28 cellular contexts compared by ENCODE assay signal in genomic region chr9:34797367-34797766, GRCh38.
"Had no signal": no experiment of that assay in that cellular context is flagged by ENCODE, and none has a peak within 500 bp of the region (broad histone marks: within the 10 kb centered on the region; RNA-seq: fewer than 3 reads in every experiment).

No MANE protein-coding gene starts in this region.

- H3K4me2 ChIP-seq: SK-N-SH had no signal

- H3K9ac ChIP-seq: SK-N-SH had no signal

- ATAC-seq: activated CD4-positive, alpha-beta T cell treated with anti-CD3 and anti-CD28 coated beads for 36 hours; activated CD4-positive, CD25-positive, alpha-beta regulatory T cell treated with anti-CD3 and anti-CD28 coated beads, Interleukin-2, amount 50 U/mL, for 24 hours; activated CD8-positive, alpha-beta T cell treated with anti-CD3 and anti-CD28 coated beads, Interleukin-2, amount 10 ng/mL, durations not matched to agents 7 days and 5 days had no signal

- H3K36me3 Mint-ChIP-seq: activated naive CD4-positive, alpha-beta T cell treated with anti-CD3 and anti-CD28 coated beads, Interleukin-2, amount 50 U/mL, for 24 hours; activated naive CD8-positive, alpha-beta T cell treated with anti-CD3 and anti-CD28 coated beads, Interleukin-2, amount 10 ng/mL, durations not matched to agents 7 days and 5 days had no signal

- H3K4me3 ChIP-seq: ascending aorta, cardiac muscle cell, Peyer's patch, SJSA1 had no signal

- H3K4me1 ChIP-seq: ascending aorta, Peyer's patch, SJSA1 had no signal

- FAIRE-seq: TTC549 had no signal

- H3K9me2 ChIP-seq: SK-N-SH had no signal

- H3K27me3 ChIP-seq: ascending aorta, cardiac muscle cell, Peyer's patch, SJSA1 had no signal

- H3K27ac ChIP-seq: ascending aorta, cardiac muscle cell, Peyer's patch, SJSA1 had no signal

- H3K9me3 ChIP-seq: ascending aorta, Peyer's patch, SJSA1, SK-N-SH had no signal

- H3K4me1 Mint-ChIP-seq: activated CD4-positive, alpha-beta T cell treated with anti-CD3 and anti-CD28 coated beads for 36 hours; activated CD4-positive, alpha-beta T cell treated with anti-CD3 and anti-CD28 coated beads, Interleukin-2, amount 10 ng/mL, durations not matched to agents 7 days and 5 days; activated naive CD4-positive, alpha-beta T cell treated with anti-CD3 and anti-CD28 coated beads, Interleukin-2, amount 50 U/mL, for 24 hours; activated naive CD8-positive, alpha-beta T cell treated with anti-CD3 and anti-CD28 coated beads, Interleukin-2, amount 10 ng/mL, durations not matched to agents 7 days and 5 days; central memory CD8-positive, alpha-beta T cell had no signal

- H3K9me3 Mint-ChIP-seq: activated CD4-positive, alpha-beta T cell treated with anti-CD3 and anti-CD28 coated beads, Interleukin-2, amount 10 ng/mL, durations not matched to agents 7 days and 5 days; activated naive CD4-positive, alpha-beta T cell treated with anti-CD3 and anti-CD28 coated beads, Interleukin-2, amount 50 U/mL, for 24 hours; activated naive CD8-positive, alpha-beta T cell treated with anti-CD3 and anti-CD28 coated beads, Interleukin-2, amount 10 ng/mL, durations not matched to agents 7 days and 5 days; activated T-cell treated with anti-CD3 and anti-CD28 coated beads, Interleukin-2, amount 50 U/mL, for 24 hours; activated T-helper 2 cell treated with anti-CD3 and anti-CD28 coated beads, Interferon-gamma antibody, Interleukin-2, Interleukin-4, amounts not matched to agents 10 μg/mL and 5 μg/mL and 100 μg/mL, durations not matched to agents 14 hours and 24 hours and 36 hours; central memory CD8-positive, alpha-beta T cell; T-helper 1 cell treated with Interleukin-12 subunit alpha and Interleukin-12 subunit beta and Interleukin-4 antibody, amounts not matched to agents 30 μg/mL and 1 μg/mL, for 36 hours; T-helper 2 cell treated with Interferon-gamma antibody and Interleukin-4, amounts not matched to agents 5 μg/mL and 100 μg/mL, for 36 hours had no signal

- H3K27ac Mint-ChIP-seq: activated CD4-positive, alpha-beta T cell treated with anti-CD3 and anti-CD28 coated beads for 36 hours; activated CD4-positive, alpha-beta T cell treated with anti-CD3 and anti-CD28 coated beads, Interleukin-2, amount 10 ng/mL, durations not matched to agents 7 days and 5 days; activated CD8-positive, alpha-beta T cell treated with anti-CD3 and anti-CD28 coated beads, Interleukin-2, amount 10 ng/mL, durations not matched to agents 7 days and 5 days; activated naive CD4-positive, alpha-beta T cell treated with anti-CD3 and anti-CD28 coated beads, Interleukin-2, amount 50 U/mL, for 24 hours; activated naive CD8-positive, alpha-beta T cell treated with anti-CD3 and anti-CD28 coated beads, Interleukin-2, amount 10 ng/mL, durations not matched to agents 7 days and 5 days; activated T-cell treated with anti-CD3 and anti-CD28 coated beads, Interleukin-2, amount 50 U/mL, for 24 hours; activated T-helper 2 cell treated with anti-CD3 and anti-CD28 coated beads, Interferon-gamma antibody, Interleukin-2, Interleukin-4, amounts not matched to agents 10 μg/mL and 5 μg/mL and 100 μg/mL, durations not matched to agents 14 hours and 24 hours and 36 hours; T-helper 1 cell treated with Interleukin-12 subunit alpha and Interleukin-12 subunit beta and Interleukin-4 antibody, amounts not matched to agents 30 μg/mL and 1 μg/mL, for 36 hours; T-helper 2 cell treated with Interferon-gamma antibody and Interleukin-4, amounts not matched to agents 5 μg/mL and 100 μg/mL, for 36 hours had no signal

- H3K36me3 ChIP-seq: ascending aorta, cardiac muscle cell, Peyer's patch, SJSA1 had no signal

- H3K4me3 Mint-ChIP-seq: activated CD4-positive, alpha-beta T cell treated with anti-CD3 and anti-CD28 coated beads for 36 hours; activated CD4-positive, alpha-beta T cell treated with anti-CD3 and anti-CD28 coated beads, Interleukin-2, amount 10 ng/mL, durations not matched to agents 7 days and 5 days; activated CD8-positive, alpha-beta T cell treated with anti-CD3 and anti-CD28 coated beads, Interleukin-2, amount 10 ng/mL, durations not matched to agents 7 days and 5 days; activated naive CD4-positive, alpha-beta T cell treated with anti-CD3 and anti-CD28 coated beads, Interleukin-2, amount 50 U/mL, for 24 hours; activated naive CD8-positive, alpha-beta T cell treated with anti-CD3 and anti-CD28 coated beads, Interleukin-2, amount 10 ng/mL, durations not matched to agents 7 days and 5 days; activated T-cell treated with anti-CD3 and anti-CD28 coated beads, Interleukin-2, amount 50 U/mL, for 24 hours; central memory CD8-positive, alpha-beta T cell; T-helper 1 cell treated with Interleukin-12 subunit alpha and Interleukin-12 subunit beta and Interleukin-4 antibody, amounts not matched to agents 30 μg/mL and 1 μg/mL, for 36 hours; T-helper 2 cell treated with Interferon-gamma antibody and Interleukin-4, amounts not matched to agents 5 μg/mL and 100 μg/mL, for 36 hours had no signal

- DNase-seq: activated CD4-positive, alpha-beta T cell treated with anti-CD3 and anti-CD28 coated beads for 36 hours; activated CD4-positive, alpha-beta T cell treated with anti-CD3 and anti-CD28 coated beads, Interleukin-2, amount 10 ng/mL, durations not matched to agents 7 days and 5 days; activated CD4-positive, alpha-beta T cell treated with anti-CD3 and anti-CD28 coated beads, Interleukin-2, amount 50 U/mL, for 48 hours; activated CD8-positive, alpha-beta T cell treated with anti-CD3 and anti-CD28 coated beads, Interleukin-2, amount 10 ng/mL, durations not matched to agents 7 days and 5 days; activated gamma-delta T cell; activated naive CD4-positive, alpha-beta T cell treated with Interleukin-2 at 50 U/mL for 16 hours; activated naive CD8-positive, alpha-beta T cell treated with anti-CD3 and anti-CD28 coated beads, Interleukin-2, amount 10 ng/mL, durations not matched to agents 7 days and 5 days; activated T-cell treated with anti-CD3 and anti-CD28 coated beads, Interleukin-2, amount 50 U/mL, for 24 hours; amygdala; NCI-H1105; NCI-H1417 treated with DMSO at 0.1 percent for 48 hours; NCI-H2029; NCI-H345; NCI-H524 treated with DMSO at 0.1 percent for 48 hours; Peyer's patch; RPMI8226; SHP77 treated with DMSO at 0.1 percent for 48 hours; SK-N-SH had no signal
